ENCODE assay signal across 1 cellular context in the genomic region with DNA sequence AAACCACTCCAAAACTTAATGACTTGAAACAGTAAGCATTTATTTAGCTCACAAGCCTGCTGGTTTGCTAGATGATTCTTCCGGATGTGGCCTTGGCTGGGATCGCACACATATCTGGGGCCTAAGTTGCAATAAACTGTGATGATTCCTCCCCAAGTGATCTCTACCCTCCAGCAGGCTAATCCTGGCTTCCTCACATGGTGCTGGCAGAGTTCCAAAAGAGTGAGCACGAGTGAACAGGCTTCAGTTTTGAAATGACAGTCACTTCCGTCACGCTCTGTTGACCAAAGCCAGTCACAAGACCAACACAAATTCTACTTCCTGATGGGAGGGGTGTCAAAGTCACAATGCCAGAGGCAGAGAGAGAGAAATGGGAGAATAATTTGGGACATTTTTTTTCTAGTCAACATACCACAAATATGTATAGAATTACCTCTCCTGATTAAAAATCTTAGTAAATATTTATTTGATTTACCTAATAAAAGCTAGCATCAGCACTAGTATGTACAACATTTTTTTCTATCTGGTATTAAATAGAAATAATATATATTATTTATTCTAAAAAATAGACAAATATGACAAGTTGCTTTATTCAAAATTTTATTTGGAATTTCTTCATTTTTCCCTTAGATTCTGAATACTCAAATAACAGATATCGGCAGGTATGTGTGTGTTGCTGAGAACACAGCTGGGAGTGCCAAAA.
TF ChIP-seq lines count a peak whose summit lies in the region.

No MANE protein-coding gene starts in this region.

TF ChIP-seq in GM12878, 131 proteins besides CTCF, POLR2A, EP300 and RAD21 (continued from another document):
- TF ChIP-seq, protein P1, sequence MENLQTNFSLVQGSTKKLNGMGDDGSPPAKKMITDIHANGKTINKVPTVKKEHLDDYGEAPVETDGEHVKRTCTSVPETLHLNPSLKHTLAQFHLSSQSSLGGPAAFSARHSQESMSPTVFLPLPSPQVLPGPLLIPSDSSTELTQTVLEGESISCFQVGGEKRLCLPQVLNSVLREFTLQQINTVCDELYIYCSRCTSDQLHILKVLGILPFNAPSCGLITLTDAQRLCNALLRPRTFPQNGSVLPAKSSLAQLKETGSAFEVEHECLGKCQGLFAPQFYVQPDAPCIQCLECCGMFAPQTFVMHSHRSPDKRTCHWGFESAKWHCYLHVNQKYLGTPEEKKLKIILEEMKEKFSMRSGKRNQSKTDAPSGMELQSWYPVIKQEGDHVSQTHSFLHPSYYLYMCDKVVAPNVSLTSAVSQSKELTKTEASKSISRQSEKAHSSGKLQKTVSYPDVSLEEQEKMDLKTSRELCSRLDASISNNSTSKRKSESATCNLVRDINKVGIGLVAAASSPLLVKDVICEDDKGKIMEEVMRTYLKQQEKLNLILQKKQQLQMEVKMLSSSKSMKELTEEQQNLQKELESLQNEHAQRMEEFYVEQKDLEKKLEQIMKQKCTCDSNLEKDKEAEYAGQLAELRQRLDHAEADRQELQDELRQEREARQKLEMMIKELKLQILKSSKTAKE (IDR thresholded peaks at IDR 0.05; ENCODE audit: low read depth, poor library complexity, severe bottlenecking) = no peak
- TF ChIP-seq YY1 (IDR thresholded peaks at IDR 0.05; ENCODE audit: low read depth, low read length) = no peak
